In genomic region chr10:129193148-129193547, GRCh38 we compare ENCODE assay signal across 12 cellular contexts.
DNase-seq lines count a peak whose midpoint lies in the region; ATAC-seq and TF ChIP-seq lines count a peak whose summit lies in the region.
"Had no signal": no experiment of that assay in that cellular context is flagged by ENCODE, and none has a peak within 500 bp of the region (broad histone marks: within the 10 kb centered on the region; RNA-seq: fewer than 3 reads in every experiment).

No MANE protein-coding gene starts in this region.

- H3K9ac ChIP-seq in subcutaneous abdominal adipose tissue (ENCODE audit: low read length in 5 of 5), result no peak overlapping the region

- H3K27me3 ChIP-seq in right atrium auricular region (no peaks in the 10 kb centered on the region), subcutaneous abdominal adipose tissue (ENCODE audit: control insufficient read depth in 5 of 5, insufficient read depth in 4 of 5, low read length in 5 of 5) (no peaks in the 10 kb centered on the region), SJCRH30 (no peaks in the 10 kb centered on the region)
- H3K27me3 ChIP-seq: esophagus squamous epithelium had no signal

- H3K27ac Mint-ChIP-seq in activated naive CD8-positive, alpha-beta T cell treated with anti-CD3 and anti-CD28 coated beads for 36 hours, result no peak overlapping the region
- no peak overlapping the region for H3K27ac Mint-ChIP-seq in activated naive CD8-positive, alpha-beta T cell treated with anti-CD3 and anti-CD28 coated beads, Interleukin-2, amount 50 U/mL, for 24 hours

- TF ChIP-seq CTCF in right atrium auricular region (IDR thresholded peaks at IDR 0.05), result no peak

- H3K4me3 ChIP-seq in right atrium auricular region (no peak overlapping the region), subcutaneous abdominal adipose tissue (ENCODE audit: low read depth in 1 of 5, low read length in 5 of 5) (peak overlapping the region in 2 of 5 donors; percentile 25 to 42), SJCRH30 (no peak overlapping the region)
- H3K4me3 ChIP-seq: esophagus squamous epithelium had no signal

- DNase-seq in activated naive CD8-positive, alpha-beta T cell treated with anti-CD3 and anti-CD28 coated beads for 36 hours, result peak; percentile 26
- no peak for DNase-seq in activated naive CD8-positive, alpha-beta T cell treated with anti-CD3 and anti-CD28 coated beads, Interleukin-2, amount 50 U/mL, for 24 hours
- DNase-seq in RPMI8226, result peak; percentile 3
- DNase-seq in right atrium auricular region (ENCODE audit: low spot score), result peak; percentile 67
- DNase-seq in SJCRH30, result no peak
- no peak for DNase-seq in NCI-H2171 treated with DMSO at 0.1 percent for 48 hours (lab: John Stamatoyannopoulos, UW)
- DNase-seq: activated gamma-delta T cell treated with Interleukin-2 at 50 U/mL for 16 hours; C1 segment of cervical spinal cord; esophagus squamous epithelium; naive thymus-derived CD8-positive, alpha-beta T cell had no signal

- H3K27ac ChIP-seq in right atrium auricular region (no peak overlapping the region), subcutaneous abdominal adipose tissue (ENCODE audit: low read depth, low read length) (peak overlapping the region; percentile 18), SJCRH30 (no peak overlapping the region)
- H3K27ac ChIP-seq: esophagus squamous epithelium had no signal

- H3K9me3 ChIP-seq in right atrium auricular region, result peaks cover 0 to 7% of the 10 kb centered on the region in 2 donors
- peaks cover 0 to under 1% (median 0%) of the 10 kb centered on the region in 5 donors for H3K9me3 ChIP-seq in subcutaneous abdominal adipose tissue (ENCODE audit: control insufficient read depth in 5 of 5, low read length in 5 of 5)
- no peaks in the 10 kb centered on the region for H3K9me3 ChIP-seq in SJCRH30 (replicated peaks)
- H3K9me3 ChIP-seq: esophagus squamous epithelium had no signal

- peaks cover 8% of the 10 kb centered on the region for H3K27me3 Mint-ChIP-seq in activated naive CD8-positive, alpha-beta T cell treated with anti-CD3 and anti-CD28 coated beads for 36 hours
- H3K27me3 Mint-ChIP-seq in activated naive CD8-positive, alpha-beta T cell treated with anti-CD3 and anti-CD28 coated beads, Interleukin-2, amount 50 U/mL, for 24 hours, result peaks cover 10% of the 10 kb centered on the region

- H3K36me3 ChIP-seq in right atrium auricular region, result no peaks in the 10 kb centered on the region
- H3K36me3 ChIP-seq in subcutaneous abdominal adipose tissue (ENCODE audit: control insufficient read depth in 5 of 5, insufficient read depth in 5 of 5, low read length in 5 of 5), result no peaks in the 10 kb centered on the region
- H3K36me3 ChIP-seq in SJCRH30, result no peaks in the 10 kb centered on the region
- H3K36me3 ChIP-seq: esophagus squamous epithelium had no signal

- H3K4me3 Mint-ChIP-seq in activated naive CD8-positive, alpha-beta T cell treated with anti-CD3 and anti-CD28 coated beads for 36 hours, result no peak overlapping the region
- no peak overlapping the region for H3K4me3 Mint-ChIP-seq in activated naive CD8-positive, alpha-beta T cell treated with anti-CD3 and anti-CD28 coated beads, Interleukin-2, amount 50 U/mL, for 24 hours
- H3K4me3 Mint-ChIP-seq: naive thymus-derived CD8-positive, alpha-beta T cell had no signal

- no peaks in the 10 kb centered on the region for H3K4me1 ChIP-seq in right atrium auricular region
- H3K4me1 ChIP-seq in subcutaneous abdominal adipose tissue (ENCODE audit: control insufficient read depth in 5 of 5, insufficient read depth in 5 of 5, low read length in 5 of 5), result peaks cover 0 to 18% (median 12%) of the 10 kb centered on the region in 5 donors
- H3K4me1 ChIP-seq in SJCRH30, result no peaks in the 10 kb centered on the region
- H3K4me1 ChIP-seq: esophagus squamous epithelium had no signal

- peaks cover 2% of the 10 kb centered on the region for H3K9me3 Mint-ChIP-seq in activated naive CD8-positive, alpha-beta T cell treated with anti-CD3 and anti-CD28 coated beads for 36 hours
- H3K9me3 Mint-ChIP-seq in activated naive CD8-positive, alpha-beta T cell treated with anti-CD3 and anti-CD28 coated beads, Interleukin-2, amount 50 U/mL, for 24 hours, result no peaks in the 10 kb centered on the region

- H3K36me3 Mint-ChIP-seq in activated naive CD8-positive, alpha-beta T cell treated with anti-CD3 and anti-CD28 coated beads for 36 hours, result no peaks in the 10 kb centered on the region
- H3K36me3 Mint-ChIP-seq in activated naive CD8-positive, alpha-beta T cell treated with anti-CD3 and anti-CD28 coated beads, Interleukin-2, amount 50 U/mL, for 24 hours (ENCODE audit: low read depth), result no peaks in the 10 kb centered on the region

- peaks cover 11% of the 10 kb centered on the region for H3K4me1 Mint-ChIP-seq in activated naive CD8-positive, alpha-beta T cell treated with anti-CD3 and anti-CD28 coated beads for 36 hours
- no peaks in the 10 kb centered on the region for H3K4me1 Mint-ChIP-seq in activated naive CD8-positive, alpha-beta T cell treated with anti-CD3 and anti-CD28 coated beads, Interleukin-2, amount 50 U/mL, for 24 hours

- ATAC-seq in activated naive CD8-positive, alpha-beta T cell treated with anti-CD3 and anti-CD28 coated beads, Interleukin-2, amount 50 U/mL, for 24 hours, result no peak
- no peak for ATAC-seq in HG03159 (IDR thresholded peaks at IDR 0.05; ENCODE audit: unreplicated experiment)
- ATAC-seq: naive thymus-derived CD8-positive, alpha-beta T cell had no signal

Comparison
In these comparisons a context has a peak if more than half of its experiments do, and no peak if none do; other contexts are left out.
1. DNase-seq: peak in activated naive CD8-positive, alpha-beta T cell treated with anti-CD3 and anti-CD28 coated beads for 36 hours (single experiment), RPMI8226 (single experiment) and right atrium auricular region (single experiment); none in activated naive CD8-positive, alpha-beta T cell treated with anti-CD3 and anti-CD28 coated beads, Interleukin-2, amount 50 U/mL, for 24 hours (single experiment), SJCRH30 (0 of 2) and NCI-H2171 treated with DMSO at 0.1 percent for 48 hours (single experiment).